In the genomic region with DNA sequence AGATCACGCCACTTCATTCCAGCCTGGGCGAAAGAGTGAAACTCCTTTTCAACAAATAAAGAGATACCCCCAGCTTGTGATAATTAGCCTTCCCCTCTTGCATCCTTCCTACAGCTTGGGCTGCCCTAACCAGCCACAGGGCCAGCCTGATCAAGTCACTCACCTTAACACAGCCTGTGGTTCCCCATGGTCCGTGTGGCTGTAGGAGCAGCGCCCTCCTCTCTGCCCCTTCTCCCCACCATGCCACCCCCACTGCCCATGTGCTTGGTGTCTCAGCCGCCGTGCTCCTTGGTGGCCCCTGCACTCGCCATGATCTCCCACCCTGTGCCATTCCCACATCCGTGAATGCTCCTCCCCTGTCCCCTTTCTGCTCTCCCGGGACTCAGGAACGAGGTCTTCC, we compare ENCODE assay signal across 27 cellular contexts.
"Had no signal": no experiment of that assay in that cellular context is flagged by ENCODE, and none has a peak within 500 bp of the region (broad histone marks: within the 10 kb centered on the region; RNA-seq: fewer than 3 reads in every experiment).

No MANE protein-coding gene starts in this region.

- FAIRE-seq: astrocyte, kidney had no signal

- H3K36me3 ChIP-seq: adrenal gland, neutrophil, ovary, uterus had no signal

- H3K27me3 ChIP-seq: adrenal gland, neutrophil, ovary, testis, uterus had no signal

- H3K4me3 ChIP-seq: adrenal gland, lower lobe of right lung, ovary, smooth muscle cell, testis, uterus had no signal

- DNase-seq: activated CD4-positive, alpha-beta T cell treated with anti-CD3 and anti-CD28 coated beads for 36 hours; activated CD4-positive, CD25-positive, alpha-beta regulatory T cell; activated CD8-positive, alpha-beta T cell treated with anti-CD3 and anti-CD28 coated beads, Interleukin-2, amount 10 ng/mL, durations not matched to agents 7 days and 5 days; activated naive CD4-positive, alpha-beta T cell; activated T-cell treated with anti-CD3 and anti-CD28 coated beads, Interleukin-2, amount 50 U/mL, for 48 hours; adrenal gland; central memory CD4-positive, alpha-beta T cell; effector memory CD8-positive, alpha-beta T cell; erythroblast; foreskin fibroblast; immature natural killer cell; kidney; lower lobe of right lung; mesendoderm; ovary; retina; stimulated activated CD4-positive, alpha-beta T cell treated with anti-CD3 and anti-CD28 coated beads, Interleukin-1b, Interleukin-23, amount 100 ng/mL, for 48 hours; stimulated activated naive CD4-positive, alpha-beta T cell; T-helper 1 cell; testis; trophoblast cell; uterus had no signal

- H3K9me3 ChIP-seq: adrenal gland, lower lobe of right lung, neutrophil, ovary, testis, uterus had no signal

- H3K4me1 ChIP-seq: lower lobe of right lung, uterus had no signal

- ATAC-seq: activated CD4-positive, alpha-beta T cell treated with anti-CD3 and anti-CD28 coated beads for 36 hours; activated CD8-positive, alpha-beta memory T cell treated with anti-CD3 and anti-CD28 coated beads, Interleukin-2, amount 10 ng/mL, durations not matched to agents 7 days and 5 days; activated CD8-positive, alpha-beta T cell treated with anti-CD3 and anti-CD28 coated beads, Interleukin-2, amount 10 ng/mL, durations not matched to agents 7 days and 5 days; activated naive CD4-positive, alpha-beta T cell treated with anti-CD3 and anti-CD28 coated beads, Interleukin-2, amount 50 U/mL, for 72 hours; effector memory CD8-positive, alpha-beta T cell; lower lobe of right lung had no signal

- H3K4me2 ChIP-seq: smooth muscle cell had no signal

- H3K27ac ChIP-seq: adrenal gland, lower lobe of right lung, neutrophil, ovary, testis, uterus had no signal
